In the genomic region with DNA sequence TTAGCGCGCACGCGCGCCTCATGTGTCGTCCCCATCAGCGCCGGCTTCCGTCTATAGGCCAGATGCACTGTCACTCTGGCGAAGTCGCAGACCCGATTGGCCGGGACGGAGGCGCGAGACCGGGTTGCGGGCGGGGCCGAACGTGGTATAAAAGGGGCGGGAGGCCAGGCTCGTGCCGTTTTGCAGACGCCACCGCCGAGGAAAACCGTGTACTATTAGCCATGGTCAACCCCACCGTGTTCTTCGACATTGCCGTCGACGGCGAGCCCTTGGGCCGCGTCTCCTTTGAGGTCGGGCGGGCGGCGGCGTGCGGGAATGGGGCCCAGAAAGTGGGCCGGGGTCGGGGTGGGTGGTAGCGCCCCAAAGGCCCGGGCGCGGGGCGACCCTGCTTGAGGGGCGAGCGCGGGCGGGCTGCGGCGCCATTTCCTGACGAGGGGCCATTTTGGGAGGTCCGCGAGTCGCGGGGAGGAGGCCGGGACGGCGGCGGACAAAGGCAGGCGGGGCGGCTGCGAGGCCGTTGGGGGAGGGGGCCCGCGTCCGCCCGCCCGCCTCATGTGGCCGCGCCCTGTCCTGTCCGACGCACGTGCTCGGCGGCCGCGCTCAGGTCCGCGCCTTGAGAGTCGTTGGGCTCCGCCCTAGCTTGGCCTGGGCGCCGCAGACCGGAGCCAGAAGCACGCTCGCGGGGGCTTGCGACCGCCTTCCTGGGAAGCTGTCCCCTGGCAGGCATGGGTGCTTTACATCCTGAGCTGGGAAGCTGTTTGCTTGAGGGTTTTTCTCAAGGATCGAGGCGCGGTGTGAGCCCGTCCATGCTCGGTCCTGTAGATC, we compare ENCODE assay signal across 8 cellular contexts. TPM values are rescaled to one million over a fixed set of nuclear protein-coding genes. Genes with fewer than 3 reads are reported as not detected.
A peak's percentile ranks its signal among the peaks of the same experiment; 100 is the strongest.
DNase-seq lines count a peak whose midpoint lies in the region; ATAC-seq and TF ChIP-seq lines count a peak whose summit lies in the region.

Gene PPIA (plus strand): TSS at position 178 of the 825 bp plus-strand sequence. CDS start 44 bp downstream, at position 222.

- in situ Hi-C loops in mammary epithelial cell (cut with MboI; ENCODE audit: low sequenced_read_pairs in 2 of 2) = no loop called here

- H4K20me1 ChIP-seq in mammary epithelial cell (ENCODE audit: insufficient read depth, low read length) = peaks cover 22% of the 10 kb centered on the region

- BruUV-seq in mammary epithelial cell (replicated peaks; lab: Mats Ljungman, UMichigan) = TSS peak; percentile 91

- DNase-seq in AG04449 (ENCODE audit: low read depth, low spot score) = peak; percentile 90
- DNase-seq in NCI-H2227 treated with DMSO at 0.1 percent for 48 hours (lab: John Stamatoyannopoulos, UW) = peak; percentile 91
- peak; percentile 98 for DNase-seq in mammary epithelial cell

- peak within 1 kb of the TSS; percentile 95 for H3K4me2 ChIP-seq in mammary epithelial cell (ENCODE audit: insufficient read depth, low read depth, low read length)

- H2AFZ ChIP-seq in mammary epithelial cell (ENCODE audit: low read depth, low read length) = peak within 1 kb of the TSS; percentile 89

- peaks cover 59% of the 10 kb centered on the region for H3K79me2 ChIP-seq in mammary epithelial cell (ENCODE audit: insufficient read depth, low read length)

- intact Hi-C loops in mammary epithelial cell (cut with micrococcal nuclease) = loop anchor here (1.0 to 5.0 kb wide), 8 partner anchors 48 to 341 kb away; partner anchors contain the start of genes H2AZ2, OGDH and ZMIZ2

- under 1% methylated on average over 32 of the region's 99 CpGs for WGBS in mammary epithelial cell (ENCODE audit: low coverage, missing lambda C conversion rate)

- H3K4me1 ChIP-seq in mammary epithelial cell (ENCODE audit: insufficient read depth, low read length) (peaks cover 34% of the 10 kb centered on the region), iPS-20b (ENCODE audit: insufficient read depth, low read length) (peaks cover 6% of the 10 kb centered on the region; the same call in 1 of the 2 replicates)

- H3K36me3 ChIP-seq in mammary epithelial cell (ENCODE audit: insufficient read depth, low read length) = peaks cover 23% of the 10 kb centered on the region
- peaks cover 48% of the 10 kb centered on the region for H3K36me3 ChIP-seq in iPS-20b (ENCODE audit: insufficient read depth, low read depth, low read length)

- peak within 1 kb of the TSS; percentile 96 for H3K4me3 ChIP-seq in AG04449 (ENCODE audit: low read depth, low read length)
- peak within 1 kb of the TSS; percentile 95 for H3K4me3 ChIP-seq in WI38 (ENCODE audit: low read depth, low read length)
- H3K4me3 ChIP-seq in mammary epithelial cell (replicated peaks in 1 of 3; ENCODE audit: insufficient read depth in 1 of 3, low read depth in 2 of 3, low read length in 3 of 3) = peak within 1 kb of the TSS; percentile 92 to 95 (median 95)
- peak within 1 kb of the TSS; percentile 98 for H3K4me3 ChIP-seq in iPS-20b (ENCODE audit: low read length)
- peak within 1 kb of the TSS; percentile 60 to 93 (median 79) for H3K4me3 ChIP-seq in skin epidermis

- CTCF ChIA-PET in AG04449 (lab: Yijun Ruan, JAX) = interaction anchor here (1.0 kb wide), 1 partner anchor 118 kb away, joined by 3 read pairs; no protein-coding TSS in a partner anchor
- CTCF ChIA-PET in mammary epithelial cell (lab: Charles Lee; ENCODE audit: low non-redundant PET) = no interaction called here

- peak within 1 kb of the TSS; percentile 100 for H3K27ac ChIP-seq in mammary epithelial cell (ENCODE audit: insufficient read depth, low read depth, low read length)
- H3K27ac ChIP-seq in iPS-20b (ENCODE audit: low read length) = peak within 1 kb of the TSS; percentile 99
- H3K27ac ChIP-seq in skin epidermis = peak within 1 kb of the TSS; percentile 95 to 100 (median 99)

- TF ChIP-seq CTCF in AG04449 (IDR thresholded peaks at IDR 0.05; ENCODE audit: insufficient read depth, low read length, missing control alignments) = no peak
- TF ChIP-seq CTCF in WI38 (IDR thresholded peaks at IDR 0.05; ENCODE audit: low read depth, low read length) = no peak
- TF ChIP-seq CTCF in mammary epithelial cell (conservative IDR thresholded peaks at IDR 0.05 in 1 of 2, IDR thresholded peaks at IDR 0.05 in 1 of 2; ENCODE audit: extremely low read depth in 1 of 2, insufficient read depth in 1 of 2, low read depth in 1 of 2, low read length in 2 of 2) = no peak

- POLR2A ChIA-PET in AG04449 (lab: Yijun Ruan, JAX) = interaction anchor here (0.7 to 1.5 kb wide), 9 partner anchors 9 to 214 kb away, joined by 3 to 5 read pairs (median 4); partner anchors contain the start of gene TMED4

- H3K27me3 ChIP-seq in mammary epithelial cell (ENCODE audit: insufficient read depth, low read length) = no peaks in the 10 kb centered on the region
- no peaks in the 10 kb centered on the region for H3K27me3 ChIP-seq in iPS-20b (ENCODE audit: insufficient read depth, low read length)

- dilution Hi-C loops in mammary epithelial cell (cut with HindIII; ENCODE audit: low sequenced_read_pairs) = no loop called here

- ATAC-seq in GM18907 (IDR thresholded peaks at IDR 0.05; ENCODE audit: unreplicated experiment) (peak; percentile 88), HG03139 (IDR thresholded peaks at IDR 0.05; ENCODE audit: unreplicated experiment) (peak; percentile 82)

- H3K9me3 ChIP-seq in mammary epithelial cell (replicated peaks; ENCODE audit: insufficient read depth, low read length) (no peaks in the 10 kb centered on the region), iPS-20b (ENCODE audit: insufficient read depth, low read depth, low read length) (no peaks in the 10 kb centered on the region)

- peak within 1 kb of the TSS; percentile 100 for H3K9ac ChIP-seq in mammary epithelial cell (ENCODE audit: insufficient read depth, low read length)
- peak within 1 kb of the TSS; percentile 100 for H3K9ac ChIP-seq in iPS-20b (ENCODE audit: low read depth, low read length)

RNA-seq across cellular contexts. Expression of gene PPIA, which starts in this region (rescaled TPM):
- 1,000 to 10,000 TPM; 1,812 to 2,252 TPM for total RNA-seq in mammary epithelial cell
- polyA plus RNA-seq in mammary epithelial cell = 7,269 TPM
- 2,221 TPM for polyA minus RNA-seq in mammary epithelial cell

Comparison
In these comparisons a context has a peak if more than half of its experiments do, and no peak if none do; other contexts are left out.
1. Peak in every context shown above with its lines: DNase-seq, ATAC-seq, H3K4me3 ChIP-seq and H3K27ac ChIP-seq.